9 cellular contexts compared by ENCODE assay signal in the genomic region with DNA sequence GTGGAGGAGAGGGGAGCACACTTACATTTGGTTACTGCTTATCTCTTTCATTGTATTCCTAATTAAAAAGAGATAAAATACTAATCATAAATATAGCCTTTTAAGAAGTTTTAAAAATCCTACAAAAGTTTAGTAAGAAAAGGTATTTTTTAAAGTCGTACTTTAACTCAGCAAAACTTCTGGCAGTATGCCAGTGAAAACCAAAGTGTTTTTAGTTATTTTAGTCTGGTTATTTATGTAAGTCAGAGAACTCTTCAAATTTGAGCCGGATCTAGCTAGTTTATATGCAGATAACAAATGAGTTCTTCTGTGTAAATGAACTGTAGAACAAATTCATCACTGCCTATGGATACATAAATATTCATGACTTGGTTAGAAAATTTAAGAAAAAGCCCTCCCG. TPM values are rescaled to one million over a fixed set of nuclear protein-coding genes. Genes with fewer than 3 reads are reported as not detected.
DNase-seq lines count a peak whose midpoint lies in the region; ATAC-seq and TF ChIP-seq lines count a peak whose summit lies in the region.
"Had no signal": no experiment of that assay in that cellular context is flagged by ENCODE, and none has a peak within 500 bp of the region (broad histone marks: within the 10 kb centered on the region; RNA-seq: fewer than 3 reads in every experiment).

No MANE protein-coding gene starts in this region.

- DNase-seq in sciatic nerve (ENCODE audit: low spot score) (no peak), upper lobe of right lung (no peak), H7 (no peak)
- no peak for DNase-seq in CD4-positive, alpha-beta memory T cell
- DNase-seq: stimulated activated naive CD4-positive, alpha-beta T cell treated with Interleukin-2 at 50 U/mL for 16 hours had no signal

- H3K36me3 ChIP-seq in upper lobe of right lung (peaks cover 21% of the 10 kb centered on the region), H7 (replicated peaks; ENCODE audit: control insufficient read depth, insufficient read depth, low read length) (no peaks in the 10 kb centered on the region)
- H3K36me3 ChIP-seq in CD4-positive, alpha-beta memory T cell (ENCODE audit: insufficient read depth, low read length) = no peaks in the 10 kb centered on the region

- H3K4me3 Mint-ChIP-seq in activated T-helper 17 cell treated with anti-CD3 and anti-CD28 coated beads, Interleukin-2, amount 50 U/mL, for 72 hours = peak overlapping the region; percentile 56
- no peak overlapping the region for H3K4me3 Mint-ChIP-seq in CD4-positive, alpha-beta memory T cell
- H3K4me3 Mint-ChIP-seq: dendritic cell treated with granulocyte-macrophage colony-stimulating factor and Interleukin-4, amounts not matched to agents 40 ng/mL and 50 ng/mL, for 4 days had no signal

- CTCF ChIA-PET in CD4-positive, alpha-beta memory T cell (lab: Charles Lee; ENCODE audit: partially characterized antibody) = no interaction called here

- H3K4me3 ChIP-seq in upper lobe of right lung = no peak overlapping the region
- no peak overlapping the region for H3K4me3 ChIP-seq in CD4-positive, alpha-beta memory T cell (ENCODE audit: low read length in 2 of 2)
- no peak overlapping the region for H3K4me3 ChIP-seq in H7 (ENCODE audit: insufficient read depth, low read depth, low read length)

- no peak for TF ChIP-seq CTCF in upper lobe of right lung (IDR thresholded peaks at IDR 0.05)

- peak; percentile 2 for ATAC-seq in GM18873 (IDR thresholded peaks at IDR 0.05; ENCODE audit: low FRiP score, unreplicated experiment)
- ATAC-seq in HG02623 (IDR thresholded peaks at IDR 0.05; ENCODE audit: unreplicated experiment) = peak; percentile 8
- no peak for ATAC-seq in activated T-helper 17 cell treated with anti-CD3 and anti-CD28 coated beads, Interleukin-2, amount 50 U/mL, for 72 hours (replicated peaks)
- ATAC-seq in sciatic nerve = peak; percentile 28
- no peak for ATAC-seq in upper lobe of right lung

- H3K4me1 ChIP-seq in upper lobe of right lung = peaks cover 19% of the 10 kb centered on the region
- H3K4me1 ChIP-seq in CD4-positive, alpha-beta memory T cell (ENCODE audit: insufficient read depth, low read length) = no peaks in the 10 kb centered on the region

- POLR2A ChIA-PET in CD4-positive, alpha-beta memory T cell (lab: Charles Lee; ENCODE audit: partially characterized antibody) = interaction anchor here (0.6 kb wide), 1 partner anchor 65 kb away, joined by 3 read pairs; no protein-coding TSS in a partner anchor

- H3K27ac Mint-ChIP-seq in activated T-helper 17 cell treated with anti-CD3 and anti-CD28 coated beads, Interleukin-2, amount 50 U/mL, for 72 hours = peak overlapping the region; percentile 83
- peak overlapping the region in 1 of 7 donors; percentile 46 for H3K27ac Mint-ChIP-seq in CD4-positive, alpha-beta memory T cell
- H3K27ac Mint-ChIP-seq: dendritic cell treated with granulocyte-macrophage colony-stimulating factor and Interleukin-4, amounts not matched to agents 40 ng/mL and 50 ng/mL, for 4 days had no signal

- peaks cover 5% of the 10 kb centered on the region for H3K4me1 Mint-ChIP-seq in activated T-helper 17 cell treated with anti-CD3 and anti-CD28 coated beads, Interleukin-2, amount 50 U/mL, for 72 hours
- H3K4me1 Mint-ChIP-seq in CD4-positive, alpha-beta memory T cell = peaks cover 0 to 5% (median 0%) of the 10 kb centered on the region in 4 donors

- peaks cover 70% of the 10 kb centered on the region for H3K36me3 Mint-ChIP-seq in activated T-helper 17 cell treated with anti-CD3 and anti-CD28 coated beads, Interleukin-2, amount 50 U/mL, for 72 hours (ENCODE audit: low read depth)
- peaks cover 37 to 43% of the 10 kb centered on the region in 2 donors for H3K36me3 Mint-ChIP-seq in CD4-positive, alpha-beta memory T cell

- no peaks in the 10 kb centered on the region for H3K27me3 ChIP-seq in upper lobe of right lung
- no peaks in the 10 kb centered on the region for H3K27me3 ChIP-seq in CD4-positive, alpha-beta memory T cell (ENCODE audit: insufficient read depth, low read length)
- H3K27me3 ChIP-seq in H7 (ENCODE audit: control insufficient read depth, insufficient read depth, low read length) = no peaks in the 10 kb centered on the region

- intact Hi-C loops in sciatic nerve (cut with DNase I) = no loop called here
- intact Hi-C loops in upper lobe of right lung (cut with DNase I) = no loop called here
- intact Hi-C loops in CD4-positive, alpha-beta memory T cell (cut with micrococcal nuclease) = no loop called here

- H3K27ac ChIP-seq in upper lobe of right lung = no peak overlapping the region
- no peak overlapping the region for H3K27ac ChIP-seq in CD4-positive, alpha-beta memory T cell (ENCODE audit: low read depth, low read length)

- no peaks in the 10 kb centered on the region for H3K27me3 Mint-ChIP-seq in activated T-helper 17 cell treated with anti-CD3 and anti-CD28 coated beads, Interleukin-2, amount 50 U/mL, for 72 hours
- no peaks in the 10 kb centered on the region for H3K27me3 Mint-ChIP-seq in CD4-positive, alpha-beta memory T cell
- H3K27me3 Mint-ChIP-seq: dendritic cell treated with granulocyte-macrophage colony-stimulating factor and Interleukin-4, amounts not matched to agents 40 ng/mL and 50 ng/mL, for 4 days had no signal

- no peaks in the 10 kb centered on the region for H3K9me3 ChIP-seq in upper lobe of right lung
- H3K9me3 ChIP-seq in CD4-positive, alpha-beta memory T cell (ENCODE audit: control insufficient read depth in 1 of 2, low read length in 2 of 2) = no peaks in the 10 kb centered on the region

- no peaks in the 10 kb centered on the region for H3K9me3 Mint-ChIP-seq in activated T-helper 17 cell treated with anti-CD3 and anti-CD28 coated beads, Interleukin-2, amount 50 U/mL, for 72 hours
- H3K9me3 Mint-ChIP-seq in CD4-positive, alpha-beta memory T cell = peaks cover 0 to 2% (median 0%) of the 10 kb centered on the region in 8 donors
- H3K9me3 Mint-ChIP-seq: dendritic cell treated with granulocyte-macrophage colony-stimulating factor and Interleukin-4, amounts not matched to agents 40 ng/mL and 50 ng/mL, for 4 days had no signal

RNA-seq across cellular contexts. Expression of a gene that starts 36.5 kb away (rescaled TPM):
- under 1 TPM; 0.34 to 0.35 TPM for total RNA-seq in activated T-helper 17 cell treated with anti-CD3 and anti-CD28 coated beads, Interleukin-2, amount 50 U/mL, for 72 hours
- total RNA-seq in sciatic nerve = 3.6 TPM
- 3.7 TPM for total RNA-seq in upper lobe of right lung
- under 1 TPM; 0.61 to 0.73 TPM for total RNA-seq in CD4-positive, alpha-beta memory T cell
- polyA plus RNA-seq in CD4-positive, alpha-beta memory T cell = not detected
- 0.03 and 0.37 TPM in 2 replicates for total RNA-seq in H7 (2014; rRNA removed; shearing (Covaris generic))

Comparison
In these comparisons a context has a peak if more than half of its experiments do, and no peak if none do; other contexts are left out.
1. ATAC-seq: peak in GM18873 (single experiment), HG02623 (single experiment) and sciatic nerve (single experiment); none in activated T-helper 17 cell treated with anti-CD3 and anti-CD28 coated beads, Interleukin-2, amount 50 U/mL, for 72 hours (single experiment) and upper lobe of right lung (single experiment).